22 cellular contexts compared by ENCODE assay signal in the genomic region with DNA sequence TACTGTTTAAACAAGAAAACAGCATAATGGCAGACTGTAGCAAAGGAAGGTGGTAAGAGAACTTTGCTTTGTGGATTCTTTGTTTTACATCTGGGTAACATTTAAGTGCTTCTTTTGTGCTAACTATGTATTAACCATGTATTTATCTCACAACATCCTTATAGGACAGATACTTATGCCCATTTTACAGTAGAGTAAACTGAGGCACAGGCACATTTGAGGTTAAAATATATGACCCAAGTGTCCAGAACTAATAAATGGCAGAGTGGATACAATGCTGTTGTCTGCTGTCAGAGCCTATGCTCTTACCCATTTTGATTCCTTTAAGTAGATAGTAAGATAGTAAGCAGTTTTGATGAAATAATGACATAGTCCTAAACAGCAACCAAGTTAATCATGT. TPM values are rescaled to one million over a fixed set of nuclear protein-coding genes. Genes with fewer than 3 reads are reported as not detected.
A peak's percentile ranks its signal among the peaks of the same experiment; 100 is the strongest.
DNase-seq lines count a peak whose midpoint lies in the region; ATAC-seq and TF ChIP-seq lines count a peak whose summit lies in the region.
"Had no signal": no experiment of that assay in that cellular context is flagged by ENCODE, and none has a peak within 500 bp of the region (broad histone marks: within the 10 kb centered on the region; RNA-seq: fewer than 3 reads in every experiment).

No MANE protein-coding gene starts in this region.

- DNase-seq in activated naive CD8-positive, alpha-beta T cell treated with anti-CD3 and anti-CD28 coated beads for 36 hours: no peak
- no peak for DNase-seq in RWPE1 (ENCODE audit: low spot score)
- no peak for DNase-seq in epithelial cell of prostate (ENCODE audit: low read depth, low spot score)
- no peak for DNase-seq in stimulated activated effector memory CD8-positive, alpha-beta T cell treated with anti-CD3 and anti-CD28 coated beads, Interleukin-12 subunit alpha, Interleukin-12 subunit beta, amount 100 ng/mL, for 72 hours (ENCODE audit: low spot score in 2 of 2)
- DNase-seq in EL: no peak
- DNase-seq in middle frontal gyrus (ENCODE audit: extremely low spot score, low spot score): no peak
- DNase-seq: activated CD4-positive, alpha-beta T cell treated with anti-CD3 and anti-CD28 coated beads, Interleukin-2, amount 50 U/mL, for 4 hours; activated naive CD4-positive, alpha-beta T cell treated with anti-CD3 and anti-CD28 coated beads for 36 hours; DMS79; erythroblast; foreskin melanocyte; HCEC 1CT; KG1; left ventricle myocardium superior; NCI-H510A treated with DMSO at 0.1 percent for 48 hours; retina; stimulated activated CD4-positive, alpha-beta T cell treated with anti-CD3 and anti-CD28 coated beads, Interleukin-4, amount 100 ng/mL, for 24 hours; T-helper 1 cell; upper lobe of left lung had no signal

- POLR2A ChIA-PET in RWPE1 (lab: Yijun Ruan, JAX; ENCODE audit: low non-redundant PET): no interaction called here

- H3K36me3 Mint-ChIP-seq in activated naive CD8-positive, alpha-beta T cell: peaks cover 31% of the 10 kb centered on the region
- peaks cover 71% of the 10 kb centered on the region for H3K36me3 Mint-ChIP-seq in activated naive CD8-positive, alpha-beta T cell treated with anti-CD3 and anti-CD28 coated beads for 36 hours
- H3K36me3 Mint-ChIP-seq in stimulated activated effector memory CD8-positive, alpha-beta T cell treated with anti-CD3 and anti-CD28 coated beads, Interleukin-12 subunit alpha, Interleukin-12 subunit beta, amount 100 ng/mL, for 72 hours: peaks cover 98% of the 10 kb centered on the region

- peak overlapping the region; percentile 11 for H3K4me3 Mint-ChIP-seq in activated naive CD8-positive, alpha-beta T cell
- no peak overlapping the region for H3K4me3 Mint-ChIP-seq in activated naive CD8-positive, alpha-beta T cell treated with anti-CD3 and anti-CD28 coated beads for 36 hours
- H3K4me3 Mint-ChIP-seq in stimulated activated effector memory CD8-positive, alpha-beta T cell treated with anti-CD3 and anti-CD28 coated beads, Interleukin-12 subunit alpha, Interleukin-12 subunit beta, amount 100 ng/mL, for 72 hours: no peak overlapping the region
- H3K4me3 Mint-ChIP-seq: activated naive CD4-positive, alpha-beta T cell treated with anti-CD3 and anti-CD28 coated beads for 36 hours had no signal

- peaks cover 82% of the 10 kb centered on the region for H3K4me1 Mint-ChIP-seq in activated naive CD8-positive, alpha-beta T cell (ENCODE audit: low read depth)
- H3K4me1 Mint-ChIP-seq in activated naive CD8-positive, alpha-beta T cell treated with anti-CD3 and anti-CD28 coated beads for 36 hours: peaks cover 71% of the 10 kb centered on the region
- peaks cover 66% of the 10 kb centered on the region for H3K4me1 Mint-ChIP-seq in stimulated activated effector memory CD8-positive, alpha-beta T cell treated with anti-CD3 and anti-CD28 coated beads, Interleukin-12 subunit alpha, Interleukin-12 subunit beta, amount 100 ng/mL, for 72 hours

- H3K27me3 Mint-ChIP-seq in activated naive CD8-positive, alpha-beta T cell: no peaks in the 10 kb centered on the region
- H3K27me3 Mint-ChIP-seq in activated naive CD8-positive, alpha-beta T cell treated with anti-CD3 and anti-CD28 coated beads for 36 hours: no peaks in the 10 kb centered on the region

- H3K27ac ChIP-seq in RWPE1 (peak overlapping the region; percentile 87), epithelial cell of prostate (peak overlapping the region; percentile 47)
- H3K27ac ChIP-seq: hepatocyte had no signal

- no peaks in the 10 kb centered on the region for H3K9me3 Mint-ChIP-seq in activated naive CD8-positive, alpha-beta T cell (ENCODE audit: low read depth)
- H3K9me3 Mint-ChIP-seq in activated naive CD8-positive, alpha-beta T cell treated with anti-CD3 and anti-CD28 coated beads for 36 hours: no peaks in the 10 kb centered on the region
- H3K9me3 Mint-ChIP-seq in stimulated activated effector memory CD8-positive, alpha-beta T cell treated with anti-CD3 and anti-CD28 coated beads, Interleukin-12 subunit alpha, Interleukin-12 subunit beta, amount 100 ng/mL, for 72 hours: no peaks in the 10 kb centered on the region
- H3K9me3 Mint-ChIP-seq: activated naive CD4-positive, alpha-beta T cell treated with anti-CD3 and anti-CD28 coated beads for 36 hours had no signal

- ATAC-seq in stimulated activated effector memory CD8-positive, alpha-beta T cell treated with anti-CD3 and anti-CD28 coated beads, Interleukin-12 subunit alpha, Interleukin-12 subunit beta, amount 100 ng/mL, for 72 hours: no peak
- ATAC-seq: Panc1 had no signal

- TF ChIP-seq CTCF in RWPE1 (conservative IDR thresholded peaks at IDR 0.05; ENCODE audit: low read depth): no peak

- H3K27ac Mint-ChIP-seq in activated naive CD8-positive, alpha-beta T cell: peak overlapping the region; percentile 58
- H3K27ac Mint-ChIP-seq in activated naive CD8-positive, alpha-beta T cell treated with anti-CD3 and anti-CD28 coated beads for 36 hours: no peak overlapping the region
- H3K27ac Mint-ChIP-seq in stimulated activated effector memory CD8-positive, alpha-beta T cell treated with anti-CD3 and anti-CD28 coated beads, Interleukin-12 subunit alpha, Interleukin-12 subunit beta, amount 100 ng/mL, for 72 hours: peak overlapping the region; percentile 21

- CTCF ChIA-PET in RWPE1 (lab: Yijun Ruan, JAX): no interaction called here

RNA-seq across cellular contexts. Expression of gene CAPZA1, which starts 7.3 kb away (rescaled TPM):
- 100 to 1,000 TPM; 243 to 245 TPM for total RNA-seq in activated naive CD8-positive, alpha-beta T cell treated with anti-CD3 and anti-CD28 coated beads for 36 hours

RNA-seq across cellular contexts. Expression of gene ST7L, which starts 7.9 kb away (rescaled TPM):
- 10 to 100 TPM; 11.4 to 12.7 TPM for total RNA-seq in activated naive CD8-positive, alpha-beta T cell treated with anti-CD3 and anti-CD28 coated beads for 36 hours

RNA-seq across cellular contexts. Expression of gene MOV10, which starts 47.6 kb away (rescaled TPM):
- 10 to 100 TPM; 66.1 to 66.4 TPM for total RNA-seq in activated naive CD8-positive, alpha-beta T cell treated with anti-CD3 and anti-CD28 coated beads for 36 hours
